In the genomic region with DNA sequence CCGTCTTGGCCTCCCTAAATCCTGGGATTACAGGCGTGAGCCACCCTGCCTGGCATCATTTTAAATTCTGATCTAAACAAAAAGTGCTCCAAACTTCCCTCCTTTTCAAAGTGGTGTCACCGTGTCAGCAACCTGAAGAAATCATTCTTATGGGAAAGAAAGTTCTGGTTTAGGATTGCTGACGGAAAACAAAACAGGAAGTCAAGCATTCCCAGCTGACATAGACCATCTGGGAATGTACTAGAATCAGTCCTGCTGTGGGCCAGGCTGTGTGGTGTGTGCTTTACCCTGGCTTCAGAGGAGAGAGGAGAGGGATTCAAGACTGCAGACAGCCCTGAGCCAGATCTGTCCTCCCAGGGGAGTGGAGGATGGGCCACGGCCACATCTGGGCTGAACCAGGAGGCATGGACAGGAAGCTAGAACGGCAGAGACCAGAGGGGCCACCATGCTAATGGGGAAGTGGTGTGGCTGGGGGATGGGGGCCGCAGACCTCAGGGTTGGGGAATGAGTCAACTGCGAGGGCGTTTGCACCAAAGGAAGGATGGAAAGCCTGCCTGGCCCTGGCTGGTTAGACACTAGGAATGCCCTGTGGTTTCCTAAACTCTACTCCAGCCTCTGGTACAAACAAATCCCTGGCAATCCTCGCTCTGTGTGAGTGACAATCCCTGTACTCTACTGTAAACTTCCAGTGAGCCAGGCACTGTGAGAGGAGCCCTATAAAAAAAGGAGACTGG, we compare ENCODE assay signal across 8 cellular contexts. TPM values are rescaled to one million over a fixed set of nuclear protein-coding genes. Genes with fewer than 3 reads are reported as not detected.
A peak's percentile ranks its signal among the peaks of the same experiment; 100 is the strongest.
DNase-seq lines count a peak whose midpoint lies in the region; FAIRE-seq and TF ChIP-seq lines count a peak whose summit lies in the region.

No MANE protein-coding gene starts in this region.

- H3K27ac ChIP-seq in angular gyrus (ENCODE audit: low read depth, low read length) (peak overlapping the region; percentile 76), iPS-20b (ENCODE audit: low read length) (no peak overlapping the region), skin epidermis (peak overlapping the region in 20 of 21 experiments; percentile 4 to 91 (median 74)), small intestine (ENCODE audit: low read depth in 1 of 2, low read length in 1 of 2) (peak overlapping the region in 1 of 2 donors; percentile 78)

- H3K36me3 ChIP-seq in iPS-20b (ENCODE audit: insufficient read depth, low read depth, low read length), result no peaks in the 10 kb centered on the region
- H3K36me3 ChIP-seq in small intestine (ENCODE audit: control insufficient read depth in 2 of 2, insufficient read depth in 2 of 2, low read length in 2 of 2), result no peaks in the 10 kb centered on the region

- H3K27me3 ChIP-seq in iPS-20b (ENCODE audit: insufficient read depth, low read length), result no peaks in the 10 kb centered on the region
- no peaks in the 10 kb centered on the region for H3K27me3 ChIP-seq in small intestine (ENCODE audit: control insufficient read depth in 2 of 2, insufficient read depth in 2 of 2, low read length in 2 of 2)

- WGBS in small intestine, 3 donors, result 40 to 83% (median 63%) methylated on average over 10 of the region's 10 CpGs

- TF ChIP-seq POLR2A in GM12892 (IDR thresholded peaks at IDR 0.05; ENCODE audit: low read depth, low read length), result peak; percentile 72

- no peaks in the 10 kb centered on the region for H3K9me3 ChIP-seq in iPS-20b (ENCODE audit: insufficient read depth, low read depth, low read length)
- no peaks in the 10 kb centered on the region for H3K9me3 ChIP-seq in small intestine (ENCODE audit: control insufficient read depth, low read depth)

- FAIRE-seq in GM12892 (lab: Jason Lieb, UNC), result peak; percentile 96
- FAIRE-seq in small intestine (lab: Jason Lieb, UNC), result no peak

- DNase-seq in GM12892 (ENCODE audit: insufficient read length) (peak; percentile 86), H4 (ENCODE audit: low spot score) (peak; percentile 99), M059J (ENCODE audit: low read depth) (peak; percentile 99), DMS53 (lab: John Stamatoyannopoulos, UW) (no peak), small intestine (no peak)

- H3K4me1 ChIP-seq in iPS-20b (ENCODE audit: insufficient read depth, low read length) (peaks cover 3% of the 10 kb centered on the region), small intestine (ENCODE audit: control insufficient read depth in 2 of 2, insufficient read depth in 1 of 2, low read depth in 1 of 2, low read length in 1 of 2) (peaks cover 0 to 3% of the 10 kb centered on the region in 2 donors)

- peak overlapping the region; percentile 47; the same call in 1 of the 2 replicates for H3K9ac ChIP-seq in iPS-20b (ENCODE audit: low read depth, low read length)

- H3K4me3 ChIP-seq in iPS-20b (ENCODE audit: low read length) (no peak overlapping the region), skin epidermis (no peak overlapping the region), small intestine (ENCODE audit: low read depth in 1 of 2, low read length in 2 of 2) (no peak overlapping the region)

RNA-seq across cellular contexts. Expression of a gene that starts 16.7 kb away (rescaled TPM):
- polyA plus RNA-seq in GM12892 (2012; ENCODE audit: missing spikeins), result 21.0 TPM
- 10.6 and 18.0 TPM in 2 replicates for total RNA-seq in H4 (2014; rRNA removed; shearing (Covaris generic))
- total RNA-seq in M059J (2014; rRNA removed; shearing (Covaris generic)), result 11.5 and 18.8 TPM in 2 replicates
- polyA plus RNA-seq in small intestine, result 10 to 100 TPM; 11.3 to 25.9 (median 12.5) TPM

RNA-seq across cellular contexts. Expression of a gene that starts 18.3 kb away (rescaled TPM):
- 64.7 TPM for polyA plus RNA-seq in GM12892 (2012; ENCODE audit: missing spikeins)
- 80.6 and 97.3 TPM in 2 replicates for total RNA-seq in H4 (2014; rRNA removed; shearing (Covaris generic))
- total RNA-seq in M059J (2014; rRNA removed; shearing (Covaris generic)), result 72.9 and 105 TPM in 2 replicates
- 10 to 100 TPM in 2 of 3 donors, 1 to 10 TPM in 1; 5.4 to 27.1 (median 12.2) TPM for polyA plus RNA-seq in small intestine

Comparison
In these comparisons a context has a peak if more than half of its experiments do, and no peak if none do; other contexts are left out.
1. DNase-seq: peak in GM12892 (single experiment), H4 (single experiment) and M059J (single experiment); none in DMS53 (single experiment) and small intestine (single experiment).